In the genomic region with DNA sequence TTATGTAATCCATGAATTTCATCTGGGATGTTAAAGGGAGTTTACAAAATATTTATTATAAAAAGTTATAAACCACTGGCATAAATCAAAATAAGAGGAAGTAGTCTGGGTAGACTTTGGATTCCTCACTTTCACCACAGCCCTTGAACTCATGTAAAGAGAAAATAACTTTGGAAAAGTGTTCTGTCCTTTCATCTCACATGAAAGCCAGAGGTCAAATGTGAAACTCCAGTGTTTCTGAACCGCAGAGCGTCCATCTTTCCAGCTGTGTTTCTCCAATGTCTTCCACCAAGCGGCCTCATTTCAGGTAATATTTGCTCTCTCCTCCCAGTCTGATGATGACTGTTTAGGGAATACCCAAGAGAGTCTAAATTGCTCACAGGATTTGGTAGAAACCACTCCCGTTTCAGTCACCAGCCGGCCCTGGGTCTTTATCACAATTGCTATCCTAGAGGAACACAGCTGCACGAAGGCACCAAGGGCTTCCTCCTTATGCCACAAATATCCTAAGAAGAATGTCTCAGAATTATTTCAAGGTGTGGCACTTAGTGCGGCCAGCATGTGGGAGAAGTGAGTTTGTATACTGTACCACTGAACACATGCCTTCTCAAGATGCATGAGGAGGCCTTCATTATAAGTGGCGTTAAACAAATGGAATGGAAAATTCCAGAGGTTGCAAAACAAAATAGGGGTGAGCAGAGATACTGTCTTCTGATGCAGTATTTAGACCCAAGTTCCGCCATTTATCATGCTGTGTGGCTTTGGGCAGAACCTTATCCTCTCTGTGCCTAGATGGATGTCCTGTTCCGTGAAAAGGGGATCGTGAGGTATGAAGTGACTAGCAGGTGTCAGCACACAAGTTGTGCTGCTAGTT, we compare ENCODE assay signal across 1 cellular context.
A peak's percentile ranks its signal among the peaks of the same experiment; 100 is the strongest.
TF ChIP-seq lines count a peak whose summit lies in the region.

No MANE protein-coding gene starts in this region.

TF ChIP-seq in HepG2, 621 proteins besides CTCF, POLR2A, EP300 and RAD21 (continued from another document):
- peak; percentile 52 to 76; a peak in 3 of 4 replicates for TF ChIP-seq NR2F1 (CRISPR knock-in tag; IDR thresholded peaks at IDR 0.05)
- TF ChIP-seq STAT5B (CRISPR knock-in tag; IDR thresholded peaks at IDR 0.05) = no peak
- no peak for TF ChIP-seq ZNF234 (CRISPR knock-in tag; conservative IDR thresholded peaks at IDR 0.05)
- no peak for TF ChIP-seq NR3C1 (CRISPR knock-in tag; IDR thresholded peaks at IDR 0.05)
- TF ChIP-seq, protein P1, sequence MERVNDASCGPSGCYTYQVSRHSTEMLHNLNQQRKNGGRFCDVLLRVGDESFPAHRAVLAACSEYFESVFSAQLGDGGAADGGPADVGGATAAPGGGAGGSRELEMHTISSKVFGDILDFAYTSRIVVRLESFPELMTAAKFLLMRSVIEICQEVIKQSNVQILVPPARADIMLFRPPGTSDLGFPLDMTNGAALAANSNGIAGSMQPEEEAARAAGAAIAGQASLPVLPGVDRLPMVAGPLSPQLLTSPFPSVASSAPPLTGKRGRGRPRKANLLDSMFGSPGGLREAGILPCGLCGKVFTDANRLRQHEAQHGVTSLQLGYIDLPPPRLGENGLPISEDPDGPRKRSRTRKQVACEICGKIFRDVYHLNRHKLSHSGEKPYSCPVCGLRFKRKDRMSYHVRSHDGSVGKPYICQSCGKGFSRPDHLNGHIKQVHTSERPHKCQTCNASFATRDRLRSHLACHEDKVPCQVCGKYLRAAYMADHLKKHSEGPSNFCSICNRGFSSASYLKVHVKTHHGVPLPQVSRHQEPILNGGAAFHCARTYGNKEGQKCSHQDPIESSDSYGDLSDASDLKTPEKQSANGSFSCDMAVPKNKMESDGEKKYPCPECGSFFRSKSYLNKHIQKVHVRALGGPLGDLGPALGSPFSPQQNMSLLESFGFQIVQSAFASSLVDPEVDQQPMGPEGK (CRISPR knock-in tag; IDR thresholded peaks at IDR 0.05) = no peak
- no peak for TF ChIP-seq SP4 (CRISPR knock-in tag; IDR thresholded peaks at IDR 0.05)
- TF ChIP-seq ZC3H13 (CRISPR knock-in tag; IDR thresholded peaks at IDR 0.05) = no peak
- TF ChIP-seq DNMT3B (CRISPR knock-in tag; conservative IDR thresholded peaks at IDR 0.05) = no peak
- TF ChIP-seq, protein P2, sequence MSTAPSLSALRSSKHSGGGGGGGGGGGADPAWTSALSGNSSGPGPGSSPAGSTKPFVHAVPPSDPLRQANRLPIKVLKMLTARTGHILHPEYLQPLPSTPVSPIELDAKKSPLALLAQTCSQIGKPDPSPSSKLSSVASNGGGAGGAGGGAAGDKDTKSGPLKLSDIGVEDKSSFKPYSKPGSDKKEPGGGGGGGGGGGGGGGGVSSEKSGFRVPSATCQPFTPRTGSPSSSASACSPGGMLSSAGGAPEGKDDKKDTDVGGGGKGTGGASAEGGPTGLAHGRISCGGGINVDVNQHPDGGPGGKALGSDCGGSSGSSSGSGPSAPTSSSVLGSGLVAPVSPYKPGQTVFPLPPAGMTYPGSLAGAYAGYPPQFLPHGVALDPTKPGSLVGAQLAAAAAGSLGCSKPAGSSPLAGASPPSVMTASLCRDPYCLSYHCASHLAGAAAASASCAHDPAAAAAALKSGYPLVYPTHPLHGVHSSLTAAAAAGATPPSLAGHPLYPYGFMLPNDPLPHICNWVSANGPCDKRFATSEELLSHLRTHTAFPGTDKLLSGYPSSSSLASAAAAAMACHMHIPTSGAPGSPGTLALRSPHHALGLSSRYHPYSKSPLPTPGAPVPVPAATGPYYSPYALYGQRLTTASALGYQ (CRISPR knock-in tag; IDR thresholded peaks at IDR 0.05) = 0 out of 2 replicates have a peak, but pooled peaks have one; percentile 37
- TF ChIP-seq NAIF1 (CRISPR knock-in tag; IDR thresholded peaks at IDR 0.05; ENCODE audit: borderline replicate concordance) = no peak
- TF ChIP-seq NR2F6 (IDR thresholded peaks at IDR 0.05) = peak; percentile 83
- TF ChIP-seq NR2F6 (CRISPR knock-in tag; IDR thresholded peaks at IDR 0.05) = peak; percentile 73
- peak; percentile 63; the same call in 1 of the 2 replicates for TF ChIP-seq ZNF501 (CRISPR knock-in tag; IDR thresholded peaks at IDR 0.05)
- no peak for TF ChIP-seq THAP11 (CRISPR knock-in tag; IDR thresholded peaks at IDR 0.05)
- TF ChIP-seq XRCC5 (optimal IDR thresholded peaks at IDR 0.05; ENCODE audit: low read length) = no peak
- TF ChIP-seq CREM (IDR thresholded peaks at IDR 0.05) = peak; percentile 30; the same call in 1 of the 2 replicates
- no peak for TF ChIP-seq CREM (CRISPR knock-in tag; IDR thresholded peaks at IDR 0.05)
